In the genomic region with DNA sequence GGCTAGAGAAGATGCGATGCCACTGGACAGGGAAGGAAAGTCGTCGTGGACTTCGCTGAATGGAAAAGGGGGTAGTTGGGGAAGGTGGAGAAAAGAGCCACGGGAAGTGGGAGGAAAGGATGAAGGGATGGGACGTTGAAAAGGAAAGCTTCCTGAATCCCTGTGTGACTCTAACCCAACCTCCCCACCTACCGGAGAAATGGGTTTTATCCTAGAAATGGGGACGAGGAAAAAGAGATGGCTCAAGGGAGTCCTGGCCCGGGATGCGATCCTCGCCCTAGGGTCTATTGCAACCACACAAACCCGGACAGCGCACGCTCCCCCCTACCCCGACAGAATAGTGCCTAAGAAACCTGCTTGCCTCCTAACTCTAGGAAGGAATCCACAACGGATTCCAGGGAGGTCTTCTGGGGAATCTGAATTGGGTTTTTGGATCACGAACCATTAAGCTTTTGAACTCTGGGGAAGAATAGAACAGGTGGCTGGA, we compare ENCODE assay signal across 8 cellular contexts.
A peak's percentile ranks its signal among the peaks of the same experiment; 100 is the strongest.
DNase-seq lines count a peak whose midpoint lies in the region; ATAC-seq and TF ChIP-seq lines count a peak whose summit lies in the region.

No MANE protein-coding gene starts in this region.

- TF ChIP-seq CTCF in HFF-Myc (IDR thresholded peaks at IDR 0.05; ENCODE audit: low read depth, low read length, missing control alignments), result peak; percentile 18

- peak; percentile 38 for DNase-seq in 8988T
- no peak for DNase-seq in HFF-Myc (ENCODE audit: extremely low read depth, low read depth)
- DNase-seq in stimulated activated naive B cell treated with anti-CD40 and anti-IgM and Interleukin-4, amounts not matched to agents 10 μg/mL and 1 μg/mL and 100 μg/mL, for 72 hours, result no peak
- no peak for DNase-seq in stimulated activated CD4-positive, alpha-beta T cell treated with anti-CD3 and anti-CD28 coated beads, Interleukin-4, amount 100 ng/mL, for 1 hour
- no peak for DNase-seq in cerebellar cortex (ENCODE audit: low spot score)
- no peak for DNase-seq in COLO829 (ENCODE audit: low spot score)

- no peak for ATAC-seq in stimulated activated naive B cell treated with anti-CD40 and anti-IgM and Interleukin-4, amounts not matched to agents 10 μg/mL and 1 μg/mL and 100 μg/mL, for 72 hours (replicated peaks)

- H3K36me3 ChIP-seq in iPS-20b (ENCODE audit: insufficient read depth, low read depth, low read length), result no peaks in the 10 kb centered on the region

- H3K4me1 ChIP-seq in iPS-20b (ENCODE audit: insufficient read depth, low read length), result peaks cover 41% of the 10 kb centered on the region; the same call in 1 of the 2 replicates

- H3K27me3 ChIP-seq in iPS-20b (ENCODE audit: insufficient read depth, low read length), result peaks cover 46% of the 10 kb centered on the region

- peak overlapping the region; percentile 76 to 88 for H3K4me3 Mint-ChIP-seq in stimulated activated naive B cell treated with anti-CD40 and anti-IgM and Interleukin-4, amounts not matched to agents 10 μg/mL and 1 μg/mL and 100 μg/mL, for 72 hours

- H3K27ac ChIP-seq in angular gyrus (ENCODE audit: low read depth, low read length) (peak overlapping the region; percentile 85), iPS-20b (ENCODE audit: low read length) (no peak overlapping the region)

- H3K4me1 Mint-ChIP-seq in stimulated activated naive B cell treated with anti-CD40 and anti-IgM and Interleukin-4, amounts not matched to agents 10 μg/mL and 1 μg/mL and 100 μg/mL, for 72 hours, result peaks cover 37 to 69% of the 10 kb centered on the region in 2 donors

- H3K27ac Mint-ChIP-seq in stimulated activated naive B cell treated with anti-CD40 and anti-IgM and Interleukin-4, amounts not matched to agents 10 μg/mL and 1 μg/mL and 100 μg/mL, for 72 hours, result peak overlapping the region; percentile 15

- peaks cover 0 to 3% of the 10 kb centered on the region in 2 donors for H3K27me3 Mint-ChIP-seq in stimulated activated naive B cell treated with anti-CD40 and anti-IgM and Interleukin-4, amounts not matched to agents 10 μg/mL and 1 μg/mL and 100 μg/mL, for 72 hours

- no peaks in the 10 kb centered on the region for H3K9me3 ChIP-seq in iPS-20b (ENCODE audit: insufficient read depth, low read depth, low read length)

- H3K9me3 Mint-ChIP-seq in stimulated activated naive B cell treated with anti-CD40 and anti-IgM and Interleukin-4, amounts not matched to agents 10 μg/mL and 1 μg/mL and 100 μg/mL, for 72 hours, result no peaks in the 10 kb centered on the region

- peak overlapping the region; percentile 79; the same call in 1 of the 2 replicates for H3K9ac ChIP-seq in iPS-20b (ENCODE audit: low read depth, low read length)

- H3K4me3 ChIP-seq in HFF-Myc (replicated peaks; ENCODE audit: low read depth, low read length) (peak overlapping the region; percentile 83), iPS-20b (ENCODE audit: low read length) (peak overlapping the region; percentile 94)

- H3K36me3 Mint-ChIP-seq in stimulated activated naive B cell treated with anti-CD40 and anti-IgM and Interleukin-4, amounts not matched to agents 10 μg/mL and 1 μg/mL and 100 μg/mL, for 72 hours, result no peaks in the 10 kb centered on the region
